ENCODE assay signal across 4 cellular contexts in the genomic region with DNA sequence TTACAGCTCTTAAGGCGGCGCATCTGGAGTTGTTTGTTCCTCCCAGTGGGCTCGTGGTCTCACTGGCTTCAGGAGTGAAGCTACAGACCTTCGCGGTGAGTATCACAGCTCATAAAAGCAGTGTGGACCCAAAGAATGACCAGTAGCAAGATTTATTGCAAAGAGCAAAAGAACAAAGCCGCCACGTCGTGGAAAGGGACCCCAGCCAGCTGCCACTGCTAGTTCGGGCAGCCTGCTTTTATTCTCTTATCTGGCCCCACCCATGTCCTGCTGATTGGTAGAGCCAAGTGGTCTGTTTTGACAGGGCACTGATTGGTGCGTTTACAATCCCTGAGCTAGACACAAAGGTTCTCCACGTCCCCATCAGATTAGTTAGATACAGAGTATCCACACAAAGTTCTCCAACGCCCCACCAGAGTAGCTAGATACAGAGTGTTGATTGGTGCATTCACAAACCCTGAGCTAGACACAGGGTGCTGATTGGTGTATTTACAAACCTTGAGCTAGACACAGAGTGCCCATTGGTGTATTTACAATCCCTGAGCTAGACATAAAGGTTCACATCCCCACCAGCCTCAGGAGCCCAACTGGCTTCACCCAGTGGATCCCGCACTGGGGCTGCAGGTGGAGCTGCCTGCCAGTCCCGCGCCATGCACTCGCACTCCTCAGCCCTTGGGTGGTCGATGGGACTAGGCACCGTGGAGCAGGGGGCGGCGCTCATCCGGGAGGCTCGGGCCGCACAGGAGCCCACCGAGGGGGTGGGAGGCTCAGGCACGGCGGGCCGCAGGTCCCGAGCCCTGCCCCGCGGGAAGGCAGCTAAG. TPM values are rescaled to one million over a fixed set of nuclear protein-coding genes. Genes with fewer than 3 reads are reported as not detected.
"Had no signal": no experiment of that assay in that cellular context is flagged by ENCODE, and none has a peak within 500 bp of the region (broad histone marks: within the 10 kb centered on the region; RNA-seq: fewer than 3 reads in every experiment).

No MANE protein-coding gene starts in this region.

RNA-seq across cellular contexts. Expression of a gene that starts 48.5 kb away (rescaled TPM):
- total RNA-seq: LHCN-M2, M059J, MCF 10A, NCI-H460 had no signal

RNA-seq across cellular contexts. Expression of a gene that starts 56.8 kb away (rescaled TPM):
- total RNA-seq: LHCN-M2, M059J had no signal
